9 cellular contexts compared by ENCODE assay signal in the genomic region with DNA sequence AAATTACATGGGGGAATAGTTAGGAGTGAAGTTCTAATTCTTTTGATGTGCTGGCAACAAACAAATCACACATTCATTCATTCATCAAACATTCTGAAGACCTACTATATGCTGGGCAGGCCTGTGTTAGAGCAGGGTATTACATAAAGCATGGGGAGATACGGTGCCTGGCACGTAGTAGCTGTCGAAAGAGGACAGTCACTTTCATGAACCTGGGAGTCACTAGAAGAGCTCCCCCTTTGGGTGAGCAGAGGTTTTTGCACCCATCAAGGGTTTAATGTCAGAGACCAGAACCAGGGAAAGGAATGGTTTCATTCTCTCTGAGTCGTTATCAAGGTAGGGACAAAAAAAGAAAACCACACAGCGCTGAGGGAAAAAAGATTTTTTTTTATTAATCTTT. TPM values are rescaled to one million over a fixed set of nuclear protein-coding genes. Genes with fewer than 3 reads are reported as not detected.
A peak's percentile ranks its signal among the peaks of the same experiment; 100 is the strongest.
DNase-seq lines count a peak whose midpoint lies in the region; ATAC-seq and TF ChIP-seq lines count a peak whose summit lies in the region.
"Had no signal": no experiment of that assay in that cellular context is flagged by ENCODE, and none has a peak within 500 bp of the region (broad histone marks: within the 10 kb centered on the region; RNA-seq: fewer than 3 reads in every experiment).

No MANE protein-coding gene starts in this region.

- H3K79me1 ChIP-seq in H9 (ENCODE audit: insufficient read depth, low read depth, low read length, poor library complexity, severe bottlenecking) = no peaks in the 10 kb centered on the region

- H4K91ac ChIP-seq in H9 (ENCODE audit: insufficient read length, low read depth, low read length) = no peak overlapping the region

- H3K23me2 ChIP-seq in H9 (ENCODE audit: insufficient read length, low read depth, low read length, poor library complexity, severe bottlenecking) = peaks cover 4% of the 10 kb centered on the region

- WGBS in H9 (ENCODE audit: extremely low coverage, insufficient read length, low lambda C conversion rate) = no CpG with 5 or more reads among the region's 5 CpGs

- H3K4me1 ChIP-seq in CD4-positive, alpha-beta memory T cell (ENCODE audit: insufficient read depth, low read length) = peaks cover 28% of the 10 kb centered on the region
- no peaks in the 10 kb centered on the region; the same call in 1 of the 2 replicates for H3K4me1 ChIP-seq in H9 (ENCODE audit: insufficient read depth, low read length)

- H2BK120ac ChIP-seq in H9 (ENCODE audit: low read depth, low read length, poor library complexity, severe bottlenecking) = no peak overlapping the region

- no peak overlapping the region for H3K4me3 ChIP-seq in CD4-positive, alpha-beta memory T cell (ENCODE audit: low read length in 2 of 2)

- no peak for ATAC-seq in esophagus mucosa
- ATAC-seq in HG02885 (IDR thresholded peaks at IDR 0.05; ENCODE audit: poor library complexity, unreplicated experiment) = no peak
- no peak for ATAC-seq in HG02840 (IDR thresholded peaks at IDR 0.05; ENCODE audit: low FRiP score, unreplicated experiment)

- H2BK5ac ChIP-seq in H9 (ENCODE audit: insufficient read length, low read length) = no peak overlapping the region

- H4K20me1 ChIP-seq in H9 (ENCODE audit: control insufficient read depth, insufficient read depth, insufficient read length) = no peaks in the 10 kb centered on the region

- no peak overlapping the region for H3K27ac Mint-ChIP-seq in CD4-positive, alpha-beta memory T cell
- H3K27ac Mint-ChIP-seq in H9 = no peak overlapping the region

- no peak overlapping the region for H3K9ac ChIP-seq in H9 (ENCODE audit: extremely low read depth, insufficient read length, low read length)

- H3K56ac ChIP-seq in H9 (ENCODE audit: insufficient read length, low read depth, low read length) = no peak overlapping the region

- H3K4me1 Mint-ChIP-seq in CD4-positive, alpha-beta memory T cell = peaks cover 14 to 33% (median 21%) of the 10 kb centered on the region in 4 donors
- peaks cover 33 to 34% of the 10 kb centered on the region in 2 experiments for H3K4me1 Mint-ChIP-seq in H9

- intact Hi-C loops in CD4-positive, alpha-beta memory T cell (cut with micrococcal nuclease) = loop anchor here (5.0 kb wide), 1 partner anchor 1046 kb away; no protein-coding TSS in a partner anchor

- H3K27me3 Mint-ChIP-seq in CD4-positive, alpha-beta memory T cell = peaks cover 38 to 48% of the 10 kb centered on the region in 2 donors
- H3K27me3 Mint-ChIP-seq in H9 (ENCODE audit: low read depth) = peaks cover 97% of the 10 kb centered on the region

- no peaks in the 10 kb centered on the region for H3K36me3 ChIP-seq in CD4-positive, alpha-beta memory T cell (ENCODE audit: insufficient read depth, low read length)

- H3K4me3 Mint-ChIP-seq in CD4-positive, alpha-beta memory T cell = peak overlapping the region in 6 of 8 donors; percentile 29 to 65 (median 37)
- H3K4me3 Mint-ChIP-seq in H9 = no peak overlapping the region

- CTCF ChIA-PET in CD4-positive, alpha-beta memory T cell (lab: Charles Lee; ENCODE audit: partially characterized antibody) = interaction anchor here (1.7 kb wide), 1 partner anchor 1047 kb away, joined by 4 read pairs; no protein-coding TSS in a partner anchor
- CTCF ChIA-PET in RWPE1 (lab: Yijun Ruan, JAX) = interaction anchor here (0.6 to 1.6 kb wide), 20 partner anchors 8 to 956 kb away, joined by 3 to 7 read pairs (median 3); a partner anchor contains a TSS

- no peak overlapping the region for H3K23ac ChIP-seq in H9 (ENCODE audit: insufficient read length, low read depth, low read length)

- no peak overlapping the region for H2AK5ac ChIP-seq in H9 (ENCODE audit: insufficient read length, low read length)

- H2AFZ ChIP-seq in H9 (ENCODE audit: low read length) = no peak overlapping the region

- no peak overlapping the region for H3K4me2 ChIP-seq in H9 (ENCODE audit: insufficient read depth, insufficient read length, low read length)

- peaks cover 20% of the 10 kb centered on the region for H3K27me3 ChIP-seq in CD4-positive, alpha-beta memory T cell (ENCODE audit: insufficient read depth, low read length)
- H3K27me3 ChIP-seq in H9 (ENCODE audit: insufficient read depth, low read length) = peaks cover 41% of the 10 kb centered on the region

- POLR2A ChIA-PET in CD4-positive, alpha-beta memory T cell (lab: Charles Lee; ENCODE audit: partially characterized antibody) = no interaction called here
- POLR2A ChIA-PET in RWPE1 (lab: Yijun Ruan, JAX; ENCODE audit: low non-redundant PET) = no interaction called here

- H3T11ph ChIP-seq in H9 (ENCODE audit: low read length) = no peak overlapping the region

- no peak overlapping the region for H2BK20ac ChIP-seq in H9 (ENCODE audit: low read depth, low read length, poor library complexity, severe bottlenecking)

- H2BK12ac ChIP-seq in H9 (ENCODE audit: insufficient read length, low read depth, low read length) = no peak overlapping the region

- H3K14ac ChIP-seq in H9 (ENCODE audit: insufficient read depth, low read length) = no peak overlapping the region

- H4K5ac ChIP-seq in H9 (ENCODE audit: insufficient read length, low read depth, low read length) = no peak overlapping the region

- TF ChIP-seq CTCF in H9 (conservative IDR thresholded peaks at IDR 0.05) (peak; percentile 79), RWPE1 (conservative IDR thresholded peaks at IDR 0.05; ENCODE audit: low read depth) (no peak)

- no peak overlapping the region for H3K18ac ChIP-seq in H9 (ENCODE audit: insufficient read length, low read depth, low read length)

- DNase-seq in CD4-positive, alpha-beta memory T cell = no peak
- peak; percentile 68 for DNase-seq in H9
- peak; percentile 30 for DNase-seq in RWPE1 (ENCODE audit: low spot score)
- peak; percentile 75 for DNase-seq in iPS-NIHi11 (ENCODE audit: low spot score)
- DNase-seq in activated naive CD4-positive, alpha-beta T cell treated with anti-CD3 and anti-CD28 coated beads, Interleukin-2, amount 50 U/mL, for 16 hours = no peak
- DNase-seq: cortex of kidney had no signal

- peaks cover 0 to 2% of the 10 kb centered on the region in 2 donors for H3K36me3 Mint-ChIP-seq in CD4-positive, alpha-beta memory T cell
- peaks cover 0 to 16% (median 2%) of the 10 kb centered on the region in 3 experiments; a peak in 5 of 7 replicates for H3K36me3 Mint-ChIP-seq in H9 (ENCODE audit: insufficient read depth in 1 of 3, low read depth in 3 of 3)

- no peak overlapping the region for H4K8ac ChIP-seq in H9 (replicated peaks; ENCODE audit: insufficient read length, low read depth, low read length)

- no peak overlapping the region for H3K27ac ChIP-seq in CD4-positive, alpha-beta memory T cell (ENCODE audit: low read depth, low read length)
- H3K27ac ChIP-seq in H9 (ENCODE audit: insufficient read length, low read depth, low read length) (no peak overlapping the region), RWPE1 (no peak overlapping the region)

- H3K9me3 ChIP-seq in CD4-positive, alpha-beta memory T cell (ENCODE audit: control insufficient read depth in 1 of 2, low read length in 2 of 2) = no peaks in the 10 kb centered on the region
- H3K9me3 ChIP-seq in H9 (ENCODE audit: control insufficient read depth, low read depth, low read length) = no peaks in the 10 kb centered on the region

- peaks cover 0 to 4% (median 0%) of the 10 kb centered on the region in 8 donors for H3K9me3 Mint-ChIP-seq in CD4-positive, alpha-beta memory T cell
- H3K9me3 Mint-ChIP-seq in H9 = peaks cover 0 to 2% of the 10 kb centered on the region in 2 experiments; a peak in 2 of 5 replicates

- H3K79me2 ChIP-seq in H9 (ENCODE audit: insufficient read depth, low read length) = no peaks in the 10 kb centered on the region

- no peak overlapping the region for H2BK15ac ChIP-seq in H9 (ENCODE audit: low read depth, low read length)

- H3K4ac ChIP-seq in H9 (ENCODE audit: low read depth, low read length) = no peak overlapping the region

RNA-seq across cellular contexts. Expression of a gene that starts 10.0 kb away (rescaled TPM):
- total RNA-seq in CD4-positive, alpha-beta memory T cell = not detected
- polyA plus RNA-seq in CD4-positive, alpha-beta memory T cell = not detected
- total RNA-seq in H9 (2021) = 1.9 and 2.1 TPM in 2 replicates
- not detected for total RNA-seq in esophagus mucosa

RNA-seq across cellular contexts. Expression of a gene that starts 39.5 kb away (rescaled TPM):
- total RNA-seq in CD4-positive, alpha-beta memory T cell = 1 to 10 TPM in 1 of 2 experiments, under 1 TPM in 1; 0.67 to 1.1 TPM
- not detected for polyA plus RNA-seq in CD4-positive, alpha-beta memory T cell
- total RNA-seq in H9 (2021) = 0.46 and 1.1 TPM in 2 replicates
- total RNA-seq in esophagus mucosa = 2.3 TPM

RNA-seq across cellular contexts. Expression of a gene that starts 58.0 kb away (rescaled TPM):
- total RNA-seq in CD4-positive, alpha-beta memory T cell = 1 to 10 TPM; 1.4 to 1.5 TPM
- not detected for polyA plus RNA-seq in CD4-positive, alpha-beta memory T cell
- 0.13 TPM in 1 of 2 replicates, not detected in the other for total RNA-seq in H9 (2021)
- 0.20 TPM for total RNA-seq in esophagus mucosa

Comparison
In these comparisons a context has a peak if more than half of its experiments do, and no peak if none do; other contexts are left out.
1. DNase-seq: peak in H9 (single experiment), RWPE1 (single experiment) and iPS-NIHi11 (single experiment); none in CD4-positive, alpha-beta memory T cell (0 of 5) and activated naive CD4-positive, alpha-beta T cell treated with anti-CD3 and anti-CD28 coated beads, Interleukin-2, amount 50 U/mL, for 16 hours (single experiment).
2. H3K4me3 Mint-ChIP-seq: peak in CD4-positive, alpha-beta memory T cell (6 of 8); none in H9 (0 of 2).